ENCODE assay signal across 1 cellular context in genomic region chr2:135985826-135986393, GRCh38.
TF ChIP-seq lines count a peak whose summit lies in the region.

No MANE protein-coding gene starts in this region.

TF ChIP-seq in K562, 482 proteins besides CTCF, POLR2A, EP300 and RAD21 (continued from another document and continues in another):
- TF ChIP-seq HES1 (IDR thresholded peaks at IDR 0.05; ENCODE audit: low read depth) (no peak), KLF6 (CRISPR knock-in tag; IDR thresholded peaks at IDR 0.05; ENCODE audit: borderline replicate concordance) (no peak), TCF3 (CRISPR knock-in tag; IDR thresholded peaks at IDR 0.05) (peak; percentile 3; the same call in 1 of the 2 replicates), MXD1 (CRISPR knock-in tag; IDR thresholded peaks at IDR 0.05; ENCODE audit: borderline replicate concordance, poor library complexity, severe bottlenecking) (no peak), TAF1 (IDR thresholded peaks at IDR 0.05; ENCODE audit: control insufficient read depth, extremely low read depth, insufficient read depth, low read length, severe bottlenecking) (no peak), CBX5 (IDR thresholded peaks at IDR 0.05; ENCODE audit: borderline replicate concordance, low read depth) (no peak), SREBF2 (CRISPR knock-in tag; IDR thresholded peaks at IDR 0.05) (no peak), E2F5 (CRISPR knock-in tag; IDR thresholded peaks at IDR 0.05) (no peak), ZNF274 (IDR thresholded peaks at IDR 0.05; ENCODE audit: borderline replicate concordance, low read depth, low read length) (no peak), PHF21A (IDR thresholded peaks at IDR 0.05; ENCODE audit: borderline replicate concordance, low read depth) (0 out of 2 replicates have a peak, but pooled peaks have one; percentile 38), MAFF (IDR thresholded peaks at IDR 0.05; ENCODE audit: low read length) (no peak), CHD4 (IDR thresholded peaks at IDR 0.05; ENCODE audit: insufficient read depth, insufficient replicate concordance, low read depth, low read length, poor library complexity, severe bottlenecking) (no peak), HMG20B (CRISPR knock-in tag; IDR thresholded peaks at IDR 0.05) (no peak), ZNF57 (CRISPR knock-in tag; IDR thresholded peaks at IDR 0.05) (no peak), PHB (CRISPR knock-in tag; IDR thresholded peaks at IDR 0.05) (no peak), BRF2 (IDR thresholded peaks at IDR 0.05; ENCODE audit: borderline replicate concordance, insufficient read depth, insufficient read length) (no peak), JUND (IDR thresholded peaks at IDR 0.05; ENCODE audit: borderline replicate concordance, low read depth, low read length) (0 out of 2 replicates have a peak, but pooled peaks have one; percentile 5), JUND (tag; IDR thresholded peaks at IDR 0.05; ENCODE audit: borderline replicate concordance, low read depth, low read length) (no peak), PRDM10 (IDR thresholded peaks at IDR 0.05; ENCODE audit: partially characterized antibody) (peak; percentile 83), PYGO2 (tag; IDR thresholded peaks at IDR 0.05) (no peak), FOXJ3 (CRISPR knock-in tag; IDR thresholded peaks at IDR 0.05) (no peak), EGR1 (conservative IDR thresholded peaks at IDR 0.05) (peak; percentile 52; the same call in 1 of the 2 replicates), CREB1 (IDR thresholded peaks at IDR 0.05) (no peak; the same call in 1 of the 2 replicates), CREB1 (CRISPR knock-in tag; IDR thresholded peaks at IDR 0.05) (no peak), GTF2B (IDR thresholded peaks at IDR 0.05; ENCODE audit: extremely low read depth, insufficient read length) (no peak), NUFIP1 (IDR thresholded peaks at IDR 0.05; ENCODE audit: partially characterized antibody) (no peak), PREB (CRISPR knock-in tag; IDR thresholded peaks at IDR 0.05) (no peak), ZNF77 (CRISPR knock-in tag; IDR thresholded peaks at IDR 0.05) (no peak), MAFK (IDR thresholded peaks at IDR 0.05; ENCODE audit: low read length) (no peak), XRCC5 (IDR thresholded peaks at IDR 0.05; ENCODE audit: low read depth, low read length) (peak; percentile 49; the same call in 1 of the 2 replicates), CREM (IDR thresholded peaks at IDR 0.05; ENCODE audit: low read depth) (peak; percentile 58; the same call in 1 of the 2 replicates), ATF1 (CRISPR knock-in tag; IDR thresholded peaks at IDR 0.05) (no peak), ATF1 (tag; IDR thresholded peaks at IDR 0.05) (0 out of 2 replicates have a peak, but pooled peaks have one; percentile 6), MLLT1 (IDR thresholded peaks at IDR 0.05) (peak in 1 of 2 experiments; percentile 72; a peak in 2 of 4 replicates), ZBTB9 (CRISPR knock-in tag; IDR thresholded peaks at IDR 0.05) (no peak), ELK1 (CRISPR knock-in tag; IDR thresholded peaks at IDR 0.05) (no peak), CTCFL (IDR thresholded peaks at IDR 0.05; ENCODE audit: borderline replicate concordance, insufficient read depth, low read depth, low read length, poor library complexity, severe bottlenecking) (no peak), L3MBTL2 (IDR thresholded peaks at IDR 0.05) (peak; percentile 77), ZNF696 (CRISPR knock-in tag; conservative IDR thresholded peaks at IDR 0.05) (no peak), HMGN3 (IDR thresholded peaks at IDR 0.05; ENCODE audit: borderline replicate concordance, extremely low read depth, insufficient read length, low read depth, low read length) (no peak), KHSRP (IDR thresholded peaks at IDR 0.05) (no peak)
